In genomic region chr6:84967389-84967788, GRCh38 we compare ENCODE assay signal across 9 cellular contexts.
A peak's percentile ranks its signal among the peaks of the same experiment; 100 is the strongest.
DNase-seq lines count a peak whose midpoint lies in the region; ATAC-seq and TF ChIP-seq lines count a peak whose summit lies in the region.
"Had no signal": no experiment of that assay in that cellular context is flagged by ENCODE, and none has a peak within 500 bp of the region (broad histone marks: within the 10 kb centered on the region; RNA-seq: fewer than 3 reads in every experiment).

No MANE protein-coding gene starts in this region.

- no peak overlapping the region for H2AFZ ChIP-seq in HCT116 (ENCODE audit: low read depth, low read length, poor library complexity, severe bottlenecking)

- peak; percentile 80 for TF ChIP-seq RAD21 in HCT116 (IDR thresholded peaks at IDR 0.05; ENCODE audit: low read depth)

- no peaks in the 10 kb centered on the region for H3K36me3 ChIP-seq in HCT116 (ENCODE audit: control insufficient read depth in 1 of 2, insufficient read depth in 2 of 2, low read length in 2 of 2)

- no peak for TF ChIP-seq POLR2A in HCT116 (IDR thresholded peaks at IDR 0.05; ENCODE audit: borderline replicate concordance, extremely low read depth, insufficient read depth, insufficient read length)

- no peak overlapping the region for H3K4me2 ChIP-seq in HCT116 (ENCODE audit: low read length)

- ATAC-seq in HCT116 (peak; percentile 79), GM19397 (IDR thresholded peaks at IDR 0.05; ENCODE audit: unreplicated experiment) (no peak), HG03039 (IDR thresholded peaks at IDR 0.05; ENCODE audit: unreplicated experiment) (no peak), HG03095 (IDR thresholded peaks at IDR 0.05; ENCODE audit: unreplicated experiment) (no peak)

- peak; percentile 71 for TF ChIP-seq CTCF in AG10803 (conservative IDR thresholded peaks at IDR 0.05; ENCODE audit: low read length)
- TF ChIP-seq CTCF in HCT116 (IDR thresholded peaks at IDR 0.05 in 2 of 3, conservative IDR thresholded peaks at IDR 0.05 in 1 of 3; ENCODE audit: borderline replicate concordance in 1 of 3, insufficient read depth in 1 of 3, low read depth in 2 of 3, low read length in 2 of 3) = peak; percentile 60 to 70 (median 62)

- no peaks in the 10 kb centered on the region for H4K20me1 ChIP-seq in HCT116 (ENCODE audit: insufficient read depth)

- no peaks in the 10 kb centered on the region for H3K9me3 ChIP-seq in HCT116 (ENCODE audit: control insufficient read depth in 1 of 2, insufficient read depth in 1 of 2, low read depth in 1 of 2, low read length in 2 of 2)

- H3K9me2 ChIP-seq in HCT116 (ENCODE audit: insufficient read depth) = no peaks in the 10 kb centered on the region

- intact Hi-C loops in HCT116 (cut with micrococcal nuclease) = loop anchor here (1.0 to 10.0 kb wide), 5 partner anchors 355 to 1085 kb away; no protein-coding TSS in a partner anchor

- H3K4me3 ChIP-seq in AG10803 (ENCODE audit: low read length) = no peak overlapping the region
- no peak overlapping the region for H3K4me3 ChIP-seq in HCT116 (replicated peaks in 1 of 2; ENCODE audit: low read depth in 1 of 2, low read length in 2 of 2)

- peak; percentile 50 for DNase-seq in AG10803 (ENCODE audit: low read depth)
- peak; percentile 48 for DNase-seq in HCT116 (ENCODE audit: low read depth, low spot score)
- peak; percentile 30 for DNase-seq in RPMI7951 (ENCODE audit: low read depth)
- DNase-seq in glomerular visceral epithelial cell (ENCODE audit: extremely low spot score) = peak; percentile 27
- no peak for DNase-seq in NCI-H2196 (lab: John Stamatoyannopoulos, UW; ENCODE audit: unreplicated experiment)
- DNase-seq: activated naive CD4-positive, alpha-beta T cell treated with anti-CD3 and anti-CD28 coated beads, Interleukin-2, amount 10 ng/mL, durations not matched to agents 7 days and 5 days had no signal

- RAD21 ChIA-PET in HCT116 (lab: Charles Lee; ENCODE audit: low non-redundant PET in 1 of 2, low total read pairs in 2 of 2, uncharacterized antibody in 2 of 2, unreplicated experiment in 2 of 2) = interaction anchor here in 1 of 2 experiments (1.4 to 1.5 kb wide), 2 partner anchors 545 to 1353 kb away, joined by 4 to 5 read pairs; no protein-coding TSS in a partner anchor

- CTCF ChIA-PET in HCT116 (lab: Charles Lee) = interaction anchor here (0.7 to 2.2 kb wide), 5 partner anchors 522 to 739 kb away, joined by 3 to 7 read pairs (median 4); partner anchors contain the start of gene CEP162

- no peak overlapping the region for H3K27ac ChIP-seq in HCT116 (ENCODE audit: low read depth, low read length)

- no peak overlapping the region for H3K9ac ChIP-seq in HCT116 (ENCODE audit: low read length)

- peaks cover 2% of the 10 kb centered on the region; the same call in 1 of the 2 replicates for H3K27me3 ChIP-seq in HCT116 (ENCODE audit: insufficient read depth, low read length)

- H3K4me1 ChIP-seq in HCT116 (ENCODE audit: control insufficient read depth in 1 of 2, insufficient read depth in 2 of 2, low read length in 2 of 2) = no peaks in the 10 kb centered on the region

- no peaks in the 10 kb centered on the region for H3K79me2 ChIP-seq in HCT116 (ENCODE audit: insufficient read depth, low read length)

- no TSS peak for BruUV-seq in HCT116 (replicated peaks; lab: Mats Ljungman, UMichigan)

- POLR2A ChIA-PET in HCT116 (lab: Charles Lee) = interaction anchor here (0.6 kb wide), 1 partner anchor 408 kb away, joined by 4 read pairs; no protein-coding TSS in a partner anchor

TF ChIP-seq in HCT116, 20 proteins besides CTCF, POLR2A, EP300 and RAD21:
- no peak for TF ChIP-seq SP1 (IDR thresholded peaks at IDR 0.05; ENCODE audit: low read depth)
- TF ChIP-seq CBX3 (IDR thresholded peaks at IDR 0.05; ENCODE audit: low read depth) = no peak
- TF ChIP-seq MAX (IDR thresholded peaks at IDR 0.05) = no peak
- no peak for TF ChIP-seq EZH2 (IDR thresholded peaks at IDR 0.05)
- TF ChIP-seq SIN3A (IDR thresholded peaks at IDR 0.05; ENCODE audit: low read depth) = no peak
- TF ChIP-seq ZFX (IDR thresholded peaks at IDR 0.05) = no peak
- no peak for TF ChIP-seq SRF (IDR thresholded peaks at IDR 0.05; ENCODE audit: low read depth)
- no peak for TF ChIP-seq ELF1 (IDR thresholded peaks at IDR 0.05; ENCODE audit: borderline replicate concordance, low read depth)
- no peak for TF ChIP-seq EZH2phosphoT487 (IDR thresholded peaks at IDR 0.05; ENCODE audit: borderline replicate concordance)
- no peak for TF ChIP-seq POLR2AphosphoS5 (IDR thresholded peaks at IDR 0.05; ENCODE audit: low read depth, low read length)
- TF ChIP-seq ZNF274 (IDR thresholded peaks at IDR 0.05; ENCODE audit: low read depth, low read length) = no peak
- no peak for TF ChIP-seq CEBPB (IDR thresholded peaks at IDR 0.05; ENCODE audit: low read depth)
- no peak for TF ChIP-seq JUND (IDR thresholded peaks at IDR 0.05)
